11 cellular contexts compared by ENCODE assay signal in genomic region chr12:68290126-68290525, GRCh38. TPM values are rescaled to one million over a fixed set of nuclear protein-coding genes. Genes with fewer than 3 reads are reported as not detected.
A peak's percentile ranks its signal among the peaks of the same experiment; 100 is the strongest.
DNase-seq lines count a peak whose midpoint lies in the region; ATAC-seq and TF ChIP-seq lines count a peak whose summit lies in the region.
"Had no signal": no experiment of that assay in that cellular context is flagged by ENCODE, and none has a peak within 500 bp of the region (broad histone marks: within the 10 kb centered on the region; RNA-seq: fewer than 3 reads in every experiment).

No MANE protein-coding gene starts in this region.

- intact Hi-C loops in left ventricle myocardium superior (cut with micrococcal nuclease) (no loop called here), spleen (cut with DNase I; ENCODE audit: low total_unique reads) (no loop called here)

- TF ChIP-seq CTCF in spleen (IDR thresholded peaks at IDR 0.05 in 8 of 11, conservative IDR thresholded peaks at IDR 0.05 in 3 of 11) = no peak

- peak overlapping the region; percentile 47 for H3K27ac ChIP-seq in CD4-positive, CD25-positive, alpha-beta regulatory T cell (ENCODE audit: insufficient read depth, low read length, poor library complexity, severe bottlenecking)
- H3K27ac ChIP-seq in spleen = no peak overlapping the region

- H3K4me1 Mint-ChIP-seq in CD4-positive, CD25-positive, alpha-beta regulatory T cell = peaks cover 17 to 37% (median 21%) of the 10 kb centered on the region in 4 donors

- no peaks in the 10 kb centered on the region for H3K27me3 Mint-ChIP-seq in CD4-positive, CD25-positive, alpha-beta regulatory T cell

- WGBS in spleen, 5 donors = 54 to 68% (median 57%) methylated on average over 6 of the region's 6 CpGs

- ATAC-seq in CD4-positive, CD25-positive, alpha-beta regulatory T cell (ENCODE audit: low read depth in 2 of 2) = peak; percentile 99
- ATAC-seq in GM19395 (IDR thresholded peaks at IDR 0.05; ENCODE audit: unreplicated experiment) = peak; percentile 100
- peak; percentile 99 for ATAC-seq in HG03159 (IDR thresholded peaks at IDR 0.05; ENCODE audit: unreplicated experiment)
- no peak for ATAC-seq in left ventricle myocardium superior
- ATAC-seq: right cardiac atrium had no signal

- peak overlapping the region in 1 of 3 donors; percentile 52 for H3K27ac Mint-ChIP-seq in CD4-positive, CD25-positive, alpha-beta regulatory T cell

- H3K27me3 ChIP-seq in CD4-positive, CD25-positive, alpha-beta regulatory T cell (ENCODE audit: control insufficient read depth, insufficient read depth, low read length) = no peaks in the 10 kb centered on the region
- H3K27me3 ChIP-seq in spleen (replicated peaks in 1 of 7) = no peaks in the 10 kb centered on the region

- H3K4me3 ChIP-seq in CD4-positive, CD25-positive, alpha-beta regulatory T cell (ENCODE audit: low read depth, low read length) = peak overlapping the region; percentile 56
- no peak overlapping the region for H3K4me3 ChIP-seq in spleen

- H3K9me3 ChIP-seq in CD4-positive, CD25-positive, alpha-beta regulatory T cell (ENCODE audit: control insufficient read depth in 2 of 2, low read length in 2 of 2) = no peaks in the 10 kb centered on the region
- no peaks in the 10 kb centered on the region for H3K9me3 ChIP-seq in spleen

- peak overlapping the region in 2 of 4 donors; percentile 9 to 35 for H3K4me3 Mint-ChIP-seq in CD4-positive, CD25-positive, alpha-beta regulatory T cell

- peaks cover 15% of the 10 kb centered on the region for H3K4me1 ChIP-seq in CD4-positive, CD25-positive, alpha-beta regulatory T cell (ENCODE audit: control insufficient read depth, insufficient read depth, low read length, poor library complexity, severe bottlenecking)
- H3K4me1 ChIP-seq in spleen = peaks cover 0 to 10% (median 0%) of the 10 kb centered on the region in 6 donors

- peaks cover 15% of the 10 kb centered on the region for H3K36me3 ChIP-seq in CD4-positive, CD25-positive, alpha-beta regulatory T cell (ENCODE audit: control insufficient read depth, insufficient read depth, low read length)
- peaks cover 0 to 32% (median 6%) of the 10 kb centered on the region in 6 donors for H3K36me3 ChIP-seq in spleen

- no peak for TF ChIP-seq POLR2A in spleen (IDR thresholded peaks at IDR 0.05)

- peaks cover 24% of the 10 kb centered on the region for H3K36me3 Mint-ChIP-seq in CD4-positive, CD25-positive, alpha-beta regulatory T cell

- H3K9me3 Mint-ChIP-seq in CD4-positive, CD25-positive, alpha-beta regulatory T cell = peaks cover 0 to 3% (median 0%) of the 10 kb centered on the region in 7 donors

- peak; percentile 26 to 90 (median 67) for DNase-seq in CD4-positive, CD25-positive, alpha-beta regulatory T cell
- peak; percentile 18 for DNase-seq in activated T-cell treated with anti-CD3 and anti-CD28 coated beads for 4 hours
- no peak for DNase-seq in Ammon's horn (ENCODE audit: low spot score)
- no peak for DNase-seq in left ventricle myocardium superior
- DNase-seq in spleen = no peak
- no peak for DNase-seq in NCI-H774 (lab: John Stamatoyannopoulos, UW)
- DNase-seq: right cardiac atrium had no signal

RNA-seq across cellular contexts. Expression of gene IL22, which starts 36.7 kb away (rescaled TPM):
- total RNA-seq in CD4-positive, CD25-positive, alpha-beta regulatory T cell = not detected
- not detected for polyA plus RNA-seq in CD4-positive, CD25-positive, alpha-beta regulatory T cell
- total RNA-seq in left ventricle myocardium superior (not detected), spleen (not detected)
- not detected for polyA plus RNA-seq in spleen
- total RNA-seq: frontal cortex, right cardiac atrium had no signal
- polyA plus RNA-seq: BJ, right cardiac atrium had no signal

RNA-seq across cellular contexts. Expression of gene MDM1, which starts 42.0 kb away (rescaled TPM):
- total RNA-seq in CD4-positive, CD25-positive, alpha-beta regulatory T cell = 21.2 TPM
- 10 to 100 TPM; 13.4 to 21.1 (median 15.5) TPM for polyA plus RNA-seq in CD4-positive, CD25-positive, alpha-beta regulatory T cell
- total RNA-seq in left ventricle myocardium superior (6.2 TPM), spleen (10 to 100 TPM; 17.6 to 38.9 (median 24.2) TPM)
- 10 to 100 TPM; 13.5 to 22.5 (median 13.9) TPM for polyA plus RNA-seq in spleen

Comparison
In these comparisons a context has a peak if more than half of its experiments do, and no peak if none do; other contexts are left out.
1. DNase-seq: peak in CD4-positive, CD25-positive, alpha-beta regulatory T cell (3 of 3) and activated T-cell treated with anti-CD3 and anti-CD28 coated beads for 4 hours (single experiment); none in Ammon's horn (single experiment), left ventricle myocardium superior (single experiment), spleen (single experiment) and NCI-H774 (single experiment).